In genomic region chr22:38832005-38832978, GRCh38 we compare ENCODE assay signal across 20 cellular contexts. TPM values are rescaled to one million over a fixed set of nuclear protein-coding genes. Genes with fewer than 3 reads are reported as not detected.
DNase-seq lines count a peak whose midpoint lies in the region; ATAC-seq, FAIRE-seq and TF ChIP-seq lines count a peak whose summit lies in the region.
"Had no signal": no experiment of that assay in that cellular context is flagged by ENCODE, and none has a peak within 500 bp of the region (broad histone marks: within the 10 kb centered on the region; RNA-seq: fewer than 3 reads in every experiment).

No MANE protein-coding gene starts in this region.

- H3K27ac ChIP-seq in right lobe of liver (no peak overlapping the region), HepG2 (ENCODE audit: extremely low read length, insufficient read depth, low read length) (no peak overlapping the region), aorta (ENCODE audit: low read depth in 1 of 2, low read length in 2 of 2) (no peak overlapping the region)
- H3K27ac ChIP-seq: neural progenitor cell, right atrium auricular region had no signal

- FAIRE-seq in HepG2 (lab: Jason Lieb, UNC), result no peak
- FAIRE-seq: kidney had no signal

- no peaks in the 10 kb centered on the region; the same call in 1 of the 2 replicates for H4K20me1 ChIP-seq in HepG2 (ENCODE audit: insufficient read depth, low read length)

- TF ChIP-seq POLR2A in right lobe of liver (IDR thresholded peaks at IDR 0.05) (no peak), HepG2 (IDR thresholded peaks at IDR 0.05; ENCODE audit: insufficient read depth in 1 of 2, low read depth in 2 of 2, low read length in 2 of 2) (no peak)

- WGBS in right lobe of liver (ENCODE audit: insufficient coverage, low coverage, low lambda C conversion rate, missing lambda C conversion rate), result 70% methylated on average over 8 of the region's 30 CpGs
- WGBS in HepG2 (ENCODE audit: low lambda C conversion rate), result 86% methylated on average over 13 of the region's 30 CpGs
- WGBS in aorta, 2 donors, result 82 to 84% methylated on average over 30 of the region's 30 CpGs

- H3K9ac ChIP-seq in HepG2 (ENCODE audit: insufficient read depth, low read depth, low read length), result no peak overlapping the region
- H3K9ac ChIP-seq: neural progenitor cell had no signal

- H3K27me3 ChIP-seq in right lobe of liver (no peaks in the 10 kb centered on the region), HepG2 (ENCODE audit: control insufficient read depth in 1 of 2, insufficient read depth in 2 of 2, low read length in 2 of 2) (no peaks in the 10 kb centered on the region), aorta (ENCODE audit: control insufficient read depth in 1 of 2, insufficient read depth in 2 of 2, low read length in 1 of 2) (no peaks in the 10 kb centered on the region)
- H3K27me3 ChIP-seq: right atrium auricular region had no signal

- intact Hi-C loops in right lobe of liver (cut with DNase I), result no loop called here
- intact Hi-C loops in HepG2 (cut with micrococcal nuclease; ENCODE audit: unreplicated experiment), result no loop called here
- intact Hi-C loops in aorta (cut with DNase I), result no loop called here

- no peak overlapping the region for H2AFZ ChIP-seq in HepG2 (ENCODE audit: low read length)
- H2AFZ ChIP-seq: neural progenitor cell had no signal

- H3K27ac Mint-ChIP-seq in WTC11, result no peak overlapping the region
- H3K27ac Mint-ChIP-seq in activated CD8-positive, alpha-beta T cell treated with anti-CD3 and anti-CD28 coated beads, Interleukin-2, amount 10 ng/mL, durations not matched to agents 7 days and 5 days, result no peak overlapping the region
- H3K27ac Mint-ChIP-seq: activated B cell treated with CpG ODN at 0.5 μM for 24 hours; activated naive CD8-positive, alpha-beta T cell treated with anti-CD3 and anti-CD28 coated beads, Interleukin-2, amount 50 U/mL, for 24 hours; activated T-helper 1 cell treated with anti-CD3 and anti-CD28 coated beads, Interleukin-12 subunit alpha, Interleukin-12 subunit beta, Interleukin-2, Interleukin-4 antibody, amounts not matched to agents 30 ng/mL and 10 ng/mL and 1 ng/mL, durations not matched to agents 14 hours and 24 hours and 36 hours; CD8-positive, alpha-beta T cell; effector memory CD8-positive, alpha-beta T cell; mesothelial cell of epicardium; neural progenitor cell; T-helper 17 cell had no signal

- in situ Hi-C loops in HepG2 (cut with HindIII; ENCODE audit: extremely low pct_ligation_motif_present, low pct_unique_long_range_greater_than_20kb), result no loop called here

- BruUV-seq in HepG2 (replicated peaks; lab: Mats Ljungman, UMichigan), result no TSS peak

- DNase-seq in right lobe of liver, result peak in 2 of 3 donors; percentile 8 to 47
- no peak for DNase-seq in HepG2 (ENCODE audit: low spot score)
- DNase-seq in WTC11 (ENCODE audit: low spot score), result peak; percentile 12
- peak; percentile 39 for DNase-seq in medulla oblongata (ENCODE audit: extremely low spot score)
- DNase-seq in aorta, result peak; percentile 40 to 47
- no peak for DNase-seq in activated CD8-positive, alpha-beta T cell treated with anti-CD3 and anti-CD28 coated beads, Interleukin-2, amount 10 ng/mL, durations not matched to agents 7 days and 5 days
- no peak for DNase-seq in EL
- DNase-seq: activated B cell treated with CpG ODN at 0.5 μM for 24 hours; activated naive CD8-positive, alpha-beta T cell treated with anti-CD3 and anti-CD28 coated beads, Interleukin-2, amount 50 U/mL, for 24 hours; CD8-positive, alpha-beta T cell; central memory CD4-positive, alpha-beta T cell; effector memory CD8-positive, alpha-beta T cell; kidney; SHP77 treated with DMSO at 0.1 percent for 48 hours; T-helper 17 cell had no signal

- TF ChIP-seq EP300 in HepG2 (IDR thresholded peaks at IDR 0.05; ENCODE audit: low read depth in 2 of 2, low read length in 2 of 2) (no peak), HepG2 (CRISPR knock-in tag; IDR thresholded peaks at IDR 0.05; ENCODE audit: borderline replicate concordance) (no peak)

- H3K9me3 Mint-ChIP-seq in WTC11, result no peaks in the 10 kb centered on the region
- H3K9me3 Mint-ChIP-seq in activated CD8-positive, alpha-beta T cell treated with anti-CD3 and anti-CD28 coated beads, Interleukin-2, amount 10 ng/mL, durations not matched to agents 7 days and 5 days (ENCODE audit: insufficient read depth), result no peaks in the 10 kb centered on the region
- H3K9me3 Mint-ChIP-seq: activated B cell treated with CpG ODN at 0.5 μM for 24 hours; activated naive CD8-positive, alpha-beta T cell treated with anti-CD3 and anti-CD28 coated beads, Interleukin-2, amount 50 U/mL, for 24 hours; activated T-helper 1 cell treated with anti-CD3 and anti-CD28 coated beads, Interleukin-12 subunit alpha, Interleukin-12 subunit beta, Interleukin-2, Interleukin-4 antibody, amounts not matched to agents 30 ng/mL and 10 ng/mL and 1 ng/mL, durations not matched to agents 14 hours and 24 hours and 36 hours; CD8-positive, alpha-beta T cell; effector memory CD8-positive, alpha-beta T cell; mesothelial cell of epicardium; neural progenitor cell had no signal

- no peaks in the 10 kb centered on the region for H3K79me2 ChIP-seq in HepG2 (ENCODE audit: insufficient read depth, low read length)

- H3K4me1 ChIP-seq in right lobe of liver, result no peaks in the 10 kb centered on the region
- H3K4me1 ChIP-seq in HepG2 (ENCODE audit: insufficient read depth, low read length), result no peaks in the 10 kb centered on the region
- H3K4me1 ChIP-seq in aorta (ENCODE audit: control insufficient read depth in 1 of 2, insufficient read depth in 2 of 2, low read length in 2 of 2), result no peaks in the 10 kb centered on the region
- H3K4me1 ChIP-seq: neural progenitor cell, right atrium auricular region had no signal

- no peak for TF ChIP-seq RAD21 in HepG2 (CRISPR knock-in tag; IDR thresholded peaks at IDR 0.05)

- no peaks in the 10 kb centered on the region for H3K36me3 Mint-ChIP-seq in WTC11
- H3K36me3 Mint-ChIP-seq in activated CD8-positive, alpha-beta T cell treated with anti-CD3 and anti-CD28 coated beads, Interleukin-2, amount 10 ng/mL, durations not matched to agents 7 days and 5 days (ENCODE audit: low read depth), result no peaks in the 10 kb centered on the region
- H3K36me3 Mint-ChIP-seq: CD8-positive, alpha-beta T cell; mesothelial cell of epicardium; neural progenitor cell had no signal

- H3K36me3 ChIP-seq in right lobe of liver (no peaks in the 10 kb centered on the region), HepG2 (replicated peaks in 1 of 2; ENCODE audit: control insufficient read depth in 1 of 2, insufficient read depth in 2 of 2, low read length in 2 of 2) (no peaks in the 10 kb centered on the region), aorta (ENCODE audit: control insufficient read depth in 1 of 2, insufficient read depth in 2 of 2, low read length in 1 of 2) (no peaks in the 10 kb centered on the region)
- H3K36me3 ChIP-seq: neural progenitor cell, right atrium auricular region had no signal

- H3K27me3 Mint-ChIP-seq in WTC11 (ENCODE audit: low read depth), result no peaks in the 10 kb centered on the region
- H3K27me3 Mint-ChIP-seq in activated CD8-positive, alpha-beta T cell treated with anti-CD3 and anti-CD28 coated beads, Interleukin-2, amount 10 ng/mL, durations not matched to agents 7 days and 5 days (ENCODE audit: low read depth), result no peaks in the 10 kb centered on the region
- H3K27me3 Mint-ChIP-seq: activated naive CD8-positive, alpha-beta T cell treated with anti-CD3 and anti-CD28 coated beads, Interleukin-2, amount 50 U/mL, for 24 hours; effector memory CD8-positive, alpha-beta T cell; T-helper 17 cell had no signal

- POLR2A ChIA-PET in HepG2 (lab: Yijun Ruan, JAX), result no interaction called here
- POLR2A ChIA-PET in WTC11 (lab: Charles Lee), result no interaction called here
- POLR2A ChIA-PET in activated CD8-positive, alpha-beta T cell treated with anti-CD3 and anti-CD28 coated beads, Interleukin-2, amount 10 ng/mL, durations not matched to agents 7 days and 5 days (lab: Charles Lee), result no interaction called here

- H3K4me3 ChIP-seq in right lobe of liver, result no peak overlapping the region
- H3K4me3 ChIP-seq in HepG2 (replicated peaks in 1 of 3; ENCODE audit: insufficient read depth in 1 of 3, low read depth in 2 of 3, low read length in 3 of 3), result no peak overlapping the region
- no peak overlapping the region for H3K4me3 ChIP-seq in aorta (ENCODE audit: low read length in 2 of 2)
- H3K4me3 ChIP-seq: neural progenitor cell, right atrium auricular region had no signal

- ATAC-seq in right lobe of liver, result no peak
- no peak; the same call in 2 of the 3 replicates for ATAC-seq in HepG2
- ATAC-seq in WTC11, result no peak
- no peak for ATAC-seq in aorta (ENCODE audit: low FRiP score)
- ATAC-seq in activated CD8-positive, alpha-beta T cell treated with anti-CD3 and anti-CD28 coated beads, Interleukin-2, amount 10 ng/mL, durations not matched to agents 7 days and 5 days, result no peak
- no peak for ATAC-seq in HG03520 (IDR thresholded peaks at IDR 0.05; ENCODE audit: unreplicated experiment)
- ATAC-seq: activated naive CD8-positive, alpha-beta T cell treated with anti-CD3 and anti-CD28 coated beads, Interleukin-2, amount 50 U/mL, for 24 hours; CD8-positive, alpha-beta T cell; effector memory CD8-positive, alpha-beta T cell; T-helper 17 cell had no signal

- TF ChIP-seq CTCF in right lobe of liver (IDR thresholded peaks at IDR 0.05) (no peak), HepG2 (CRISPR knock-in tag; IDR thresholded peaks at IDR 0.05) (no peak), WTC11 (IDR thresholded peaks at IDR 0.05) (no peak)

- H3K4me2 ChIP-seq in HepG2 (ENCODE audit: low read depth, low read length), result no peak overlapping the region
- H3K4me2 ChIP-seq: neural progenitor cell had no signal

- CTCF ChIA-PET in HepG2 (lab: Yijun Ruan, JAX; ENCODE audit: low intra/inter-chr PET ratio, low total read pairs), result no interaction called here
- CTCF ChIA-PET in WTC11 (lab: Charles Lee), result interaction anchor here (2.0 kb wide), 1 partner anchor 63 kb away, joined by 6 read pairs; no protein-coding TSS in a partner anchor
- CTCF ChIA-PET in activated CD8-positive, alpha-beta T cell treated with anti-CD3 and anti-CD28 coated beads, Interleukin-2, amount 10 ng/mL, durations not matched to agents 7 days and 5 days (lab: Charles Lee), result no interaction called here

- H3K4me3 Mint-ChIP-seq in WTC11, result no peak overlapping the region
- no peak overlapping the region for H3K4me3 Mint-ChIP-seq in activated CD8-positive, alpha-beta T cell treated with anti-CD3 and anti-CD28 coated beads, Interleukin-2, amount 10 ng/mL, durations not matched to agents 7 days and 5 days
- H3K4me3 Mint-ChIP-seq: activated B cell treated with CpG ODN at 0.5 μM for 24 hours; activated naive CD8-positive, alpha-beta T cell treated with anti-CD3 and anti-CD28 coated beads, Interleukin-2, amount 50 U/mL, for 24 hours; activated T-helper 1 cell treated with anti-CD3 and anti-CD28 coated beads, Interleukin-12 subunit alpha, Interleukin-12 subunit beta, Interleukin-2, Interleukin-4 antibody, amounts not matched to agents 30 ng/mL and 10 ng/mL and 1 ng/mL, durations not matched to agents 14 hours and 24 hours and 36 hours; CD8-positive, alpha-beta T cell; effector memory CD8-positive, alpha-beta T cell; mesothelial cell of epicardium; neural progenitor cell; T-helper 17 cell had no signal

- H3K4me1 Mint-ChIP-seq in WTC11, result peaks cover 18% of the 10 kb centered on the region
- no peaks in the 10 kb centered on the region for H3K4me1 Mint-ChIP-seq in activated CD8-positive, alpha-beta T cell treated with anti-CD3 and anti-CD28 coated beads, Interleukin-2, amount 10 ng/mL, durations not matched to agents 7 days and 5 days (ENCODE audit: low read depth)
- H3K4me1 Mint-ChIP-seq: activated B cell treated with CpG ODN at 0.5 μM for 24 hours; activated naive CD8-positive, alpha-beta T cell treated with anti-CD3 and anti-CD28 coated beads, Interleukin-2, amount 50 U/mL, for 24 hours; mesothelial cell of epicardium; T-helper 17 cell had no signal

- H3K9me3 ChIP-seq in right lobe of liver, result no peaks in the 10 kb centered on the region
- no peaks in the 10 kb centered on the region for H3K9me3 ChIP-seq in HepG2 (ENCODE audit: low read length)
- no peaks in the 10 kb centered on the region for H3K9me3 ChIP-seq in aorta (ENCODE audit: control insufficient read depth, low read length)
- H3K9me3 ChIP-seq: right atrium auricular region had no signal

RNA-seq across cellular contexts. Expression of gene NPTXR, which starts 11.5 kb away (rescaled TPM):
- under 1 TPM; 0.18 to 0.68 (median 0.28) TPM for total RNA-seq in right lobe of liver
- total RNA-seq in HepG2 (2016; rRNA removed; fragmentation: Illumina TruSeq; extraction: Trizol), result 2.5 and 2.6 TPM in 2 replicates
- total RNA-seq in HepG2 (2016; cell fraction: cytosol; rRNA removed; fragmentation: Illumina TruSeq; extraction: Trizol; ENCODE audit: low read depth), result 0.44 and 0.51 TPM in 2 replicates
- 2.1 and 2.5 TPM in 2 replicates for total RNA-seq in HepG2 (2016; cell fraction: insoluble cytoplasmic fraction; rRNA removed; fragmentation: Illumina TruSeq; extraction: Trizol)
- 2.4 TPM in 2 replicates for total RNA-seq in HepG2 (2016; cell fraction: membrane; rRNA removed; fragmentation: Illumina TruSeq; extraction: Trizol)
- 5.7 and 7.1 TPM in 2 replicates for total RNA-seq in HepG2 (2016; cell fraction: nucleus; rRNA removed; fragmentation: Illumina TruSeq; extraction: Trizol)
- polyA plus RNA-seq in HepG2 (2011; rRNA removed), result 4.8 and 6.7 TPM in 2 replicates
- polyA plus RNA-seq in HepG2 (2011; cell fraction: cytosol; rRNA removed), result 4.4 and 4.7 TPM in 2 replicates
- 7.5 and 8.6 TPM in 2 replicates for polyA plus RNA-seq in HepG2 (2011; cell fraction: nucleus; rRNA removed)
- 13.2 and 13.3 TPM in 2 replicates for polyA plus RNA-seq in HepG2 (2012)
- polyA plus RNA-seq in HepG2 (2016; cell fraction: cytosol; fragmentation: Illumina TruSeq; extraction: Trizol; ENCODE audit: low read depth), result 0.61 and 0.71 TPM in 2 replicates
- polyA plus RNA-seq in HepG2 (2016; cell fraction: insoluble cytoplasmic fraction; fragmentation: Illumina TruSeq; extraction: Trizol; ENCODE audit: low read depth), result 3.2 and 4.5 TPM in 2 replicates
- polyA plus RNA-seq in HepG2 (2016; cell fraction: membrane; fragmentation: Illumina TruSeq; extraction: Trizol; ENCODE audit: low read depth), result 1.6 and 1.8 TPM in 2 replicates
- polyA plus RNA-seq in HepG2 (2016; cell fraction: nucleus; fragmentation: Illumina TruSeq; extraction: Trizol; ENCODE audit: insufficient read depth, low read depth), result 13.4 and 14.4 TPM in 2 replicates
- polyA minus RNA-seq in HepG2 (2011; rRNA and poly(A)+ RNA removed; ENCODE audit: low replicate concordance), result 2.5 and 11.6 TPM in 2 replicates
- 6.9 and 7.3 TPM in 2 replicates for polyA minus RNA-seq in HepG2 (2011; cell fraction: cytosol; rRNA and poly(A)+ RNA removed)
- polyA minus RNA-seq in HepG2 (2011; cell fraction: nucleus; rRNA and poly(A)+ RNA removed), result 2.4 and 3.4 TPM in 2 replicates
- total RNA-seq in WTC11 (2021), result 10.4 to 11.2 TPM (median 10.6 TPM) in 3 replicates
- total RNA-seq in aorta, result 10 to 100 TPM; 16.5 to 21.9 TPM
- polyA plus RNA-seq in aorta, result 10 to 100 TPM in 1 of 2 donors, 1 to 10 TPM in 1; 6.1 to 11.3 TPM
- under 1 TPM; 0.68 to 0.76 TPM for total RNA-seq in activated CD8-positive, alpha-beta T cell treated with anti-CD3 and anti-CD28 coated beads, Interleukin-2, amount 10 ng/mL, durations not matched to agents 7 days and 5 days

RNA-seq across cellular contexts. Expression of gene DNAL4, which starts 38.3 kb away (rescaled TPM):
- total RNA-seq in right lobe of liver (1 to 10 TPM; 2.0 to 6.2 (median 5.1) TPM), HepG2 (2016; rRNA removed; fragmentation: Illumina TruSeq; extraction: Trizol) (8.0 and 8.8 TPM in 2 replicates), WTC11 (2021) (11.8 to 12.2 TPM (median 12.1 TPM) in 3 replicates), aorta (10 to 100 TPM in 1 of 2 donors, 1 to 10 TPM in 1; 8.2 to 10.8 TPM)
- 8.4 and 10.6 TPM in 2 replicates for total RNA-seq in HepG2 (2016; cell fraction: cytosol; rRNA removed; fragmentation: Illumina TruSeq; extraction: Trizol; ENCODE audit: low read depth)
- total RNA-seq in HepG2 (2016; cell fraction: insoluble cytoplasmic fraction; rRNA removed; fragmentation: Illumina TruSeq; extraction: Trizol), result 7.8 and 8.3 TPM in 2 replicates
- total RNA-seq in HepG2 (2016; cell fraction: membrane; rRNA removed; fragmentation: Illumina TruSeq; extraction: Trizol), result 15.9 and 18.1 TPM in 2 replicates
- total RNA-seq in HepG2 (2016; cell fraction: nucleus; rRNA removed; fragmentation: Illumina TruSeq; extraction: Trizol), result 3.2 and 3.8 TPM in 2 replicates
- polyA plus RNA-seq in HepG2 (2011; rRNA removed) (9.0 and 10.7 TPM in 2 replicates), aorta (10 to 100 TPM in 1 of 2 donors, 1 to 10 TPM in 1; 8.8 to 14.3 TPM)
- 11.6 and 14.0 TPM in 2 replicates for polyA plus RNA-seq in HepG2 (2011; cell fraction: cytosol; rRNA removed)
- 6.6 and 8.0 TPM in 2 replicates for polyA plus RNA-seq in HepG2 (2011; cell fraction: nucleus; rRNA removed)
- polyA plus RNA-seq in HepG2 (2012), result 4.6 and 5.9 TPM in 2 replicates
- polyA plus RNA-seq in HepG2 (2016; cell fraction: cytosol; fragmentation: Illumina TruSeq; extraction: Trizol; ENCODE audit: low read depth), result 10.5 and 11.9 TPM in 2 replicates
- polyA plus RNA-seq in HepG2 (2016; cell fraction: insoluble cytoplasmic fraction; fragmentation: Illumina TruSeq; extraction: Trizol; ENCODE audit: low read depth), result 7.7 and 9.2 TPM in 2 replicates
- polyA plus RNA-seq in HepG2 (2016; cell fraction: membrane; fragmentation: Illumina TruSeq; extraction: Trizol; ENCODE audit: low read depth), result 13.7 and 14.4 TPM in 2 replicates
- 5.5 and 8.1 TPM in 2 replicates for polyA plus RNA-seq in HepG2 (2016; cell fraction: nucleus; fragmentation: Illumina TruSeq; extraction: Trizol; ENCODE audit: insufficient read depth, low read depth)
- polyA minus RNA-seq in HepG2 (2011; rRNA and poly(A)+ RNA removed; ENCODE audit: low replicate concordance), result 6.9 and 10.7 TPM in 2 replicates
- polyA minus RNA-seq in HepG2 (2011; cell fraction: cytosol; rRNA and poly(A)+ RNA removed), result 1.5 and 2.4 TPM in 2 replicates
- 1.0 and 1.5 TPM in 2 replicates for polyA minus RNA-seq in HepG2 (2011; cell fraction: nucleus; rRNA and poly(A)+ RNA removed)
- total RNA-seq in activated CD8-positive, alpha-beta T cell treated with anti-CD3 and anti-CD28 coated beads, Interleukin-2, amount 10 ng/mL, durations not matched to agents 7 days and 5 days, result 1 to 10 TPM; 8.0 to 8.6 TPM

RNA-seq across cellular contexts. Expression of gene CBX6, which starts 39.7 kb away (rescaled TPM):
- total RNA-seq in right lobe of liver, result 10 to 100 TPM in 4 of 6 experiments, 1 to 10 TPM in 2; 7.8 to 22.5 (median 12.1) TPM
- 4.7 and 6.5 TPM in 2 replicates for total RNA-seq in HepG2 (2016; rRNA removed; fragmentation: Illumina TruSeq; extraction: Trizol)
- 0.51 and 0.79 TPM in 2 replicates for total RNA-seq in HepG2 (2016; cell fraction: cytosol; rRNA removed; fragmentation: Illumina TruSeq; extraction: Trizol; ENCODE audit: low read depth)
- total RNA-seq in HepG2 (2016; cell fraction: insoluble cytoplasmic fraction; rRNA removed; fragmentation: Illumina TruSeq; extraction: Trizol), result 4.0 and 6.6 TPM in 2 replicates
- total RNA-seq in HepG2 (2016; cell fraction: membrane; rRNA removed; fragmentation: Illumina TruSeq; extraction: Trizol), result 2.0 TPM in 2 replicates
- 7.6 and 8.9 TPM in 2 replicates for total RNA-seq in HepG2 (2016; cell fraction: nucleus; rRNA removed; fragmentation: Illumina TruSeq; extraction: Trizol)
- polyA plus RNA-seq in HepG2 (2011; rRNA removed), result 1.7 and 2.6 TPM in 2 replicates
- 1.2 and 1.3 TPM in 2 replicates for polyA plus RNA-seq in HepG2 (2011; cell fraction: cytosol; rRNA removed)
- polyA plus RNA-seq in HepG2 (2011; cell fraction: nucleus; rRNA removed), result 13.0 and 15.1 TPM in 2 replicates
- polyA plus RNA-seq in HepG2 (2012), result 4.0 and 5.0 TPM in 2 replicates
- 0.35 and 0.47 TPM in 2 replicates for polyA plus RNA-seq in HepG2 (2016; cell fraction: cytosol; fragmentation: Illumina TruSeq; extraction: Trizol; ENCODE audit: low read depth)
- 3.9 and 4.7 TPM in 2 replicates for polyA plus RNA-seq in HepG2 (2016; cell fraction: insoluble cytoplasmic fraction; fragmentation: Illumina TruSeq; extraction: Trizol; ENCODE audit: low read depth)
- polyA plus RNA-seq in HepG2 (2016; cell fraction: membrane; fragmentation: Illumina TruSeq; extraction: Trizol; ENCODE audit: low read depth), result 0.98 and 1.0 TPM in 2 replicates
- polyA plus RNA-seq in HepG2 (2016; cell fraction: nucleus; fragmentation: Illumina TruSeq; extraction: Trizol; ENCODE audit: insufficient read depth, low read depth), result 13.0 and 13.1 TPM in 2 replicates
- 8.8 and 30.1 TPM in 2 replicates for polyA minus RNA-seq in HepG2 (2011; rRNA and poly(A)+ RNA removed; ENCODE audit: low replicate concordance)
- 5.5 and 5.9 TPM in 2 replicates for polyA minus RNA-seq in HepG2 (2011; cell fraction: cytosol; rRNA and poly(A)+ RNA removed)
- 9.9 and 16.2 TPM in 2 replicates for polyA minus RNA-seq in HepG2 (2011; cell fraction: nucleus; rRNA and poly(A)+ RNA removed)
- 21.5 to 27.0 TPM (median 23.8 TPM) in 3 replicates for total RNA-seq in WTC11 (2021)
- 100 to 1,000 TPM in 1 of 2 donors, 10 to 100 TPM in 1; 97.2 to 104 TPM for total RNA-seq in aorta
- polyA plus RNA-seq in aorta, result 10 to 100 TPM; 17.5 to 38.9 TPM
- total RNA-seq in activated CD8-positive, alpha-beta T cell treated with anti-CD3 and anti-CD28 coated beads, Interleukin-2, amount 10 ng/mL, durations not matched to agents 7 days and 5 days, result 10 to 100 TPM; 61.4 to 61.8 TPM

Comparison
In these comparisons a context has a peak if more than half of its experiments do, and no peak if none do; other contexts are left out.
1. DNase-seq: peak in right lobe of liver (2 of 3), WTC11 (single experiment), medulla oblongata (single experiment) and aorta (2 of 2); none in HepG2 (single experiment), activated CD8-positive, alpha-beta T cell treated with anti-CD3 and anti-CD28 coated beads, Interleukin-2, amount 10 ng/mL, durations not matched to agents 7 days and 5 days (single experiment) and EL (single experiment).